1 cellular context compared by ENCODE assay signal in the genomic region with DNA sequence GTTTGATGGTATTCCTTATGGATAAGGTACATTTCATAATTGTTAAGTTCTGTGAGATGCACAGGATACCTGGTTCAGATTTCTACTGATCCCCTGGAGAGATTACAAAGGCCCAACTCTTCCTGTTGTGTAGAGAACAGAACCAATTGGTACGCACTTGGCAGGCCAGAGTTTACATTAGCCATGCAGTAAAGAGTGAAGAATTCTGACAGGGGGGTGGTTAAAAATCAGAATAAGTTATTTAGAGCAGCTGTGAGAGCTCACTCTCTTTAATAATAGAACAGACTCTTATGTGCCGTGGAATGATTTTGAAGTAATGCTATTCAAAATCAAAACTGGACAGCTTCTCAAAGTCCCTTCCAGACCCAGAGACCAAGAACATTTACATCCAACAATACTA.
A peak's percentile ranks its signal among the peaks of the same experiment; 100 is the strongest.
TF ChIP-seq lines count a peak whose summit lies in the region.

No MANE protein-coding gene starts in this region.

TF ChIP-seq in HepG2, 621 proteins besides CTCF, POLR2A, EP300 and RAD21 (continued from another document):
- peak; percentile 22; the same call in 1 of the 2 replicates for TF ChIP-seq ZNF644 (CRISPR knock-in tag; IDR thresholded peaks at IDR 0.05; ENCODE audit: low read depth)
- no peak for TF ChIP-seq SNAI1 (CRISPR knock-in tag; IDR thresholded peaks at IDR 0.05; ENCODE audit: borderline replicate concordance)
- TF ChIP-seq ZNF382 (CRISPR knock-in tag; IDR thresholded peaks at IDR 0.05; ENCODE audit: borderline replicate concordance), result no peak
- TF ChIP-seq HOXA5 (CRISPR knock-in tag; IDR thresholded peaks at IDR 0.05), result no peak
- no peak for TF ChIP-seq ZFP36L1 (CRISPR knock-in tag; IDR thresholded peaks at IDR 0.05)
- TF ChIP-seq DR1 (CRISPR knock-in tag; IDR thresholded peaks at IDR 0.05), result no peak
- no peak for TF ChIP-seq SUZ12 (IDR thresholded peaks at IDR 0.05; ENCODE audit: low read depth, low read length)
- no peak for TF ChIP-seq SP1 (IDR thresholded peaks at IDR 0.05)
- TF ChIP-seq SP1 (CRISPR knock-in tag; IDR thresholded peaks at IDR 0.05), result no peak
- TF ChIP-seq, protein P1, sequence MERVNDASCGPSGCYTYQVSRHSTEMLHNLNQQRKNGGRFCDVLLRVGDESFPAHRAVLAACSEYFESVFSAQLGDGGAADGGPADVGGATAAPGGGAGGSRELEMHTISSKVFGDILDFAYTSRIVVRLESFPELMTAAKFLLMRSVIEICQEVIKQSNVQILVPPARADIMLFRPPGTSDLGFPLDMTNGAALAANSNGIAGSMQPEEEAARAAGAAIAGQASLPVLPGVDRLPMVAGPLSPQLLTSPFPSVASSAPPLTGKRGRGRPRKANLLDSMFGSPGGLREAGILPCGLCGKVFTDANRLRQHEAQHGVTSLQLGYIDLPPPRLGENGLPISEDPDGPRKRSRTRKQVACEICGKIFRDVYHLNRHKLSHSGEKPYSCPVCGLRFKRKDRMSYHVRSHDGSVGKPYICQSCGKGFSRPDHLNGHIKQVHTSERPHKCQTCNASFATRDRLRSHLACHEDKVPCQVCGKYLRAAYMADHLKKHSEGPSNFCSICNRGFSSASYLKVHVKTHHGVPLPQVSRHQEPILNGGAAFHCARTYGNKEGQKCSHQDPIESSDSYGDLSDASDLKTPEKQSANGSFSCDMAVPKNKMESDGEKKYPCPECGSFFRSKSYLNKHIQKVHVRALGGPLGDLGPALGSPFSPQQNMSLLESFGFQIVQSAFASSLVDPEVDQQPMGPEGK (CRISPR knock-in tag; IDR thresholded peaks at IDR 0.05), result peak; percentile 11; the same call in 1 of the 2 replicates
- TF ChIP-seq THAP11 (CRISPR knock-in tag; IDR thresholded peaks at IDR 0.05), result 0 out of 2 replicates have a peak, but pooled peaks have one; percentile 5
- TF ChIP-seq ZFP82 (CRISPR knock-in tag; IDR thresholded peaks at IDR 0.05; ENCODE audit: borderline replicate concordance), result no peak
- no peak for TF ChIP-seq ZMAT3 (CRISPR knock-in tag; conservative IDR thresholded peaks at IDR 0.05)
- no peak for TF ChIP-seq MTF2 (CRISPR knock-in tag; IDR thresholded peaks at IDR 0.05; ENCODE audit: borderline replicate concordance)
- TF ChIP-seq, protein P2, sequence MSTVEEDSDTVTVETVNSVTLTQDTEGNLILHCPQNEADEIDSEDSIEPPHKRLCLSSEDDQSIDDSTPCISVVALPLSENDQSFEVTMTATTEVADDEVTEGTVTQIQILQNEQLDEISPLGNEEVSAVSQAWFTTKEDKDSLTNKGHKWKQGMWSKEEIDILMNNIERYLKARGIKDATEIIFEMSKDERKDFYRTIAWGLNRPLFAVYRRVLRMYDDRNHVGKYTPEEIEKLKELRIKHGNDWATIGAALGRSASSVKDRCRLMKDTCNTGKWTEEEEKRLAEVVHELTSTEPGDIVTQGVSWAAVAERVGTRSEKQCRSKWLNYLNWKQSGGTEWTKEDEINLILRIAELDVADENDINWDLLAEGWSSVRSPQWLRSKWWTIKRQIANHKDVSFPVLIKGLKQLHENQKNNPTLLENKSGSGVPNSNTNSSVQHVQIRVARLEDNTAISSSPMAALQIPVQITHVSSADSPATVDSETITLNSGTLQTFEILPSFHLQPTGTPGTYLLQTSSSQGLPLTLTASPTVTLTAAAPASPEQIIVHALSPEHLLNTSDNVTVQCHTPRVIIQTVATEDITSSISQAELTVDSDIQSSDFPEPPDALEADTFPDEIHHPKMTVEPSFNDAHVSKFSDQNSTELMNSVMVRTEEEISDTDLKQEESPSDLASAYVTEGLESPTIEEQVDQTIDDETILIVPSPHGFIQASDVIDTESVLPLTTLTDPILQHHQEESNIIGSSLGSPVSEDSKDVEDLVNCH (CRISPR knock-in tag; IDR thresholded peaks at IDR 0.05), result no peak
- TF ChIP-seq, protein P3, sequence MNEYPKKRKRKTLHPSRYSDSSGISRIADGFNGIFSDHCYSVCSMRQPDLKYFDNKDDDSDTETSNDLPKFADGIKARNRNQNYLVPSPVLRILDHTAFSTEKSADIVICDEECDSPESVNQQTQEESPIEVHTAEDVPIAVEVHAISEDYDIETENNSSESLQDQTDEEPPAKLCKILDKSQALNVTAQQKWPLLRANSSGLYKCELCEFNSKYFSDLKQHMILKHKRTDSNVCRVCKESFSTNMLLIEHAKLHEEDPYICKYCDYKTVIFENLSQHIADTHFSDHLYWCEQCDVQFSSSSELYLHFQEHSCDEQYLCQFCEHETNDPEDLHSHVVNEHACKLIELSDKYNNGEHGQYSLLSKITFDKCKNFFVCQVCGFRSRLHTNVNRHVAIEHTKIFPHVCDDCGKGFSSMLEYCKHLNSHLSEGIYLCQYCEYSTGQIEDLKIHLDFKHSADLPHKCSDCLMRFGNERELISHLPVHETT (CRISPR knock-in tag; conservative IDR thresholded peaks at IDR 0.05), result no peak
- TF ChIP-seq SMYD3 (CRISPR knock-in tag; IDR thresholded peaks at IDR 0.05), result 0 out of 2 replicates have a peak, but pooled peaks have one; percentile 26
